Comparison of ENCODE assay signal across 22 cellular contexts in the genomic region with DNA sequence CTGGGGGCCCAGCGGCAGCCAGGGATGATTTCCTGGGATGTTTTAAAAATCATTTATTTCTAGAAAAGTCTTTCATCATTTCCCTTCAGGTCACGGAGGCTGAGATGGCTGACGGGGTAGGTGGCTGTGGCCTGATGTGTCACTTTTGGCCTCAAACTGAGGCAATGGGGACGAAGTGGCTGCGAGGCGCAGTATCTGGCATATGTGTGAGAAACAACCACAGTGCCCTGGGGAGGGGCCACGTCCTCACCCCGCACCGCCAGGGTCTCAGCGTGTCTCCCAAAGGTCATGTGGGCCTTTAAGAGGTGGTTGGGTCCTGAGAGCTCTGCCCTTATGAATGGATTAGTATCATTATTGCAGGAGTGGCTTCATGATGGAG.
A peak's percentile ranks its signal among the peaks of the same experiment; 100 is the strongest.
DNase-seq lines count a peak whose midpoint lies in the region; ATAC-seq, FAIRE-seq and TF ChIP-seq lines count a peak whose summit lies in the region.
"Had no signal": no experiment of that assay in that cellular context is flagged by ENCODE, and none has a peak within 500 bp of the region (broad histone marks: within the 10 kb centered on the region; RNA-seq: fewer than 3 reads in every experiment).

No MANE protein-coding gene starts in this region.

- TF ChIP-seq POLR2A in A549 (IDR thresholded peaks at IDR 0.05; ENCODE audit: low read length): no peak
- TF ChIP-seq POLR2A in gastroesophageal sphincter (IDR thresholded peaks at IDR 0.05): no peak
- TF ChIP-seq POLR2A in H54 (IDR thresholded peaks at IDR 0.05; ENCODE audit: low read depth, low read length): no peak

- H3K9me3 ChIP-seq in A549 (peaks cover 4% of the 10 kb centered on the region; the same call in 1 of the 3 replicates), gastroesophageal sphincter (no peaks in the 10 kb centered on the region)
- H3K9me3 ChIP-seq: gastrocnemius medialis had no signal

- H3K4me2 ChIP-seq in A549: peak overlapping the region; percentile 80; the same call in 2 of the 3 replicates

- FAIRE-seq in A549 (lab: Jason Lieb, UNC) (no peak), H54 (lab: Jason Lieb, UNC) (no peak)
- FAIRE-seq: GM19239 had no signal

- intact Hi-C loops in dorsolateral prefrontal cortex (cut with DNase I): no loop called here

- TF ChIP-seq EP300 in A549 (IDR thresholded peaks at IDR 0.05) (no peak), gastroesophageal sphincter (IDR thresholded peaks at IDR 0.05) (no peak)

- H3K4me1 ChIP-seq in A549 (peaks cover 82% of the 10 kb centered on the region), gastroesophageal sphincter (peaks cover 0 to 67% (median 39%) of the 10 kb centered on the region in 3 donors)

- DNase-seq in A549 (ENCODE audit: low read depth in 1 of 2, low spot score in 1 of 2): no peak
- peak; percentile 35 for DNase-seq in MV-4-11 (lab: John Stamatoyannopoulos, UW)
- no peak for DNase-seq in NOMO-1 treated with DMSO at 0.1 percent for 48 hours (lab: John Stamatoyannopoulos, UW; ENCODE audit: unreplicated experiment)
- DNase-seq in dorsolateral prefrontal cortex: no peak
- no peak for DNase-seq in H54 (ENCODE audit: insufficient read length, low spot score)
- DNase-seq: activated CD4-positive, alpha-beta T cell treated with anti-CD3 and anti-CD28 coated beads, Interleukin-2, amount 50 U/mL, for 48 hours; activated T-cell treated with anti-CD3 and anti-CD28 coated beads, Interleukin-2, amount 50 U/mL, for 48 hours; AML-193; brain microvascular endothelial cell; Calu3; dermis blood vessel endothelial cell; gastrocnemius medialis; H9; KG1; left colon; NCI-H1048; NCI-H510A treated with DMSO at 0.1 percent for 48 hours; SIG-M5 had no signal

- 93% methylated on average over 10 of the region's 10 CpGs for WGBS in A549 (ENCODE audit: missing lambda C conversion rate)
- 94 to 100% methylated on average over 1 to 3 of the region's 10 CpGs for WGBS in gastroesophageal sphincter (ENCODE audit: low coverage in 1 of 2), 2 donors

- ATAC-seq in A549 (no peak), gastroesophageal sphincter (no peak), GM18502 (IDR thresholded peaks at IDR 0.05; ENCODE audit: poor library complexity, unreplicated experiment) (no peak)
- ATAC-seq: gastrocnemius medialis, left colon had no signal

- TF ChIP-seq RAD21 in A549 (conservative IDR thresholded peaks at IDR 0.05 in 1 of 2, IDR thresholded peaks at IDR 0.05 in 1 of 2): no peak

- H3K4me3 ChIP-seq in A549 (no peak overlapping the region), gastroesophageal sphincter (no peak overlapping the region), skin epidermis (no peak overlapping the region), dorsolateral prefrontal cortex (no peak overlapping the region)
- H3K4me3 ChIP-seq: gastrocnemius medialis had no signal

- CTCF ChIA-PET in A549 (lab: Yijun Ruan, JAX): interaction anchor here (4.0 kb wide), 1 partner anchor 11 kb away, joined by 22 read pairs; no protein-coding TSS in a partner anchor

- no peaks in the 10 kb centered on the region for H3K36me3 ChIP-seq in gastroesophageal sphincter
- H3K36me3 ChIP-seq: brain microvascular endothelial cell, gastrocnemius medialis had no signal

- H3K27me3 ChIP-seq in gastroesophageal sphincter: no peaks in the 10 kb centered on the region
- H3K27me3 ChIP-seq in dorsolateral prefrontal cortex: peaks cover 0 to 5% (median 0%) of the 10 kb centered on the region in 45 donors
- H3K27me3 ChIP-seq: brain microvascular endothelial cell, gastrocnemius medialis had no signal

- POLR2A ChIA-PET in A549 (lab: Yijun Ruan, JAX): interaction anchor here (1.5 kb wide), 1 partner anchor 26 kb away, joined by 4 read pairs; no protein-coding TSS in a partner anchor

- H3K27ac ChIP-seq in A549: peak overlapping the region; percentile 93 to 98
- peak overlapping the region in 3 of 4 donors; percentile 78 to 90 (median 86) for H3K27ac ChIP-seq in gastroesophageal sphincter
- peak overlapping the region in 12 of 21 experiments; percentile 12 to 94 (median 82) for H3K27ac ChIP-seq in skin epidermis
- H3K27ac ChIP-seq in dorsolateral prefrontal cortex: peak overlapping the region in 2 of 59 donors; percentile 8 to 21
- H3K27ac ChIP-seq: brain microvascular endothelial cell had no signal

- TF ChIP-seq CTCF in A549 (IDR thresholded peaks at IDR 0.05) (no peak), gastroesophageal sphincter (IDR thresholded peaks at IDR 0.05) (no peak), dorsolateral prefrontal cortex (IDR thresholded peaks at IDR 0.05 in 54 of 56, conservative IDR thresholded peaks at IDR 0.05 in 2 of 56; ENCODE audit: low read depth in 1 of 56, partially characterized antibody in 56 of 56) (no peak)

TF ChIP-seq in A549, 52 proteins besides CTCF, POLR2A, EP300 and RAD21 (continues in another document):
- TF ChIP-seq ZSCAN20 (CRISPR knock-in tag; IDR thresholded peaks at IDR 0.05) (no peak), CEBPB (IDR thresholded peaks at IDR 0.05) (no peak), HOXB5 (CRISPR knock-in tag; IDR thresholded peaks at IDR 0.05) (no peak), GATA3 (IDR thresholded peaks at IDR 0.05; ENCODE audit: borderline replicate concordance) (no peak), EHF (CRISPR knock-in tag; IDR thresholded peaks at IDR 0.05) (no peak), MAZ (IDR thresholded peaks at IDR 0.05; ENCODE audit: borderline replicate concordance, low read depth, low read length) (no peak), REST (IDR thresholded peaks at IDR 0.05) (no peak), JUNB (IDR thresholded peaks at IDR 0.05) (no peak), HDAC2 (IDR thresholded peaks at IDR 0.05) (no peak), CBX2 (IDR thresholded peaks at IDR 0.05; ENCODE audit: borderline replicate concordance, low read depth) (no peak), RNF2 (IDR thresholded peaks at IDR 0.05; ENCODE audit: borderline replicate concordance, low read depth) (no peak), HOXA7 (CRISPR knock-in tag; IDR thresholded peaks at IDR 0.05) (no peak), CHD2 (IDR thresholded peaks at IDR 0.05; ENCODE audit: low read length, partially characterized antibody) (no peak), RCOR1 (IDR thresholded peaks at IDR 0.05; ENCODE audit: low read depth, low read length) (no peak), SREBF2 (IDR thresholded peaks at IDR 0.05) (no peak)
- TF ChIP-seq, protein P1, sequence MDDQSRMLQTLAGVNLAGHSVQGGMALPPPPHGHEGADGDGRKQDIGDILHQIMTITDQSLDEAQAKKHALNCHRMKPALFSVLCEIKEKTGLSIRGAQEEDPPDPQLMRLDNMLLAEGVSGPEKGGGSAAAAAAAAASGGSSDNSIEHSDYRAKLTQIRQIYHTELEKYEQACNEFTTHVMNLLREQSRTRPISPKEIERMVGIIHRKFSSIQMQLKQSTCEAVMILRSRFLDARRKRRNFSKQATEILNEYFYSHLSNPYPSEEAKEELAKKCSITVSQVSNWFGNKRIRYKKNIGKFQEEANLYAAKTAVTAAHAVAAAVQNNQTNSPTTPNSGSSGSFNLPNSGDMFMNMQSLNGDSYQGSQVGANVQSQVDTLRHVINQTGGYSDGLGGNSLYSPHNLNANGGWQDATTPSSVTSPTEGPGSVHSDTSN (IDR thresholded peaks at IDR 0.05): no peak
- TF ChIP-seq, protein P2, sequence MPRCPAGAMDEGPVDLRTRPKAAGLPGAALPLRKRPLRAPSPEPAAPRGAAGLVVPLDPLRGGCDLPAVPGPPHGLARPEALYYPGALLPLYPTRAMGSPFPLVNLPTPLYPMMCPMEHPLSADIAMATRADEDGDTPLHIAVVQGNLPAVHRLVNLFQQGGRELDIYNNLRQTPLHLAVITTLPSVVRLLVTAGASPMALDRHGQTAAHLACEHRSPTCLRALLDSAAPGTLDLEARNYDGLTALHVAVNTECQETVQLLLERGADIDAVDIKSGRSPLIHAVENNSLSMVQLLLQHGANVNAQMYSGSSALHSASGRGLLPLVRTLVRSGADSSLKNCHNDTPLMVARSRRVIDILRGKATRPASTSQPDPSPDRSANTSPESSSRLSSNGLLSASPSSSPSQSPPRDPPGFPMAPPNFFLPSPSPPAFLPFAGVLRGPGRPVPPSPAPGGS (IDR thresholded peaks at IDR 0.05): no peak
- TF ChIP-seq, protein P3, sequence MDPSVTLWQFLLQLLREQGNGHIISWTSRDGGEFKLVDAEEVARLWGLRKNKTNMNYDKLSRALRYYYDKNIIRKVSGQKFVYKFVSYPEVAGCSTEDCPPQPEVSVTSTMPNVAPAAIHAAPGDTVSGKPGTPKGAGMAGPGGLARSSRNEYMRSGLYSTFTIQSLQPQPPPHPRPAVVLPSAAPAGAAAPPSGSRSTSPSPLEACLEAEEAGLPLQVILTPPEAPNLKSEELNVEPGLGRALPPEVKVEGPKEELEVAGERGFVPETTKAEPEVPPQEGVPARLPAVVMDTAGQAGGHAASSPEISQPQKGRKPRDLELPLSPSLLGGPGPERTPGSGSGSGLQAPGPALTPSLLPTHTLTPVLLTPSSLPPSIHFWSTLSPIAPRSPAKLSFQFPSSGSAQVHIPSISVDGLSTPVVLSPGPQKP (IDR thresholded peaks at IDR 0.05; ENCODE audit: low read depth, low read length): no peak
